ENCODE assay signal across 8 cellular contexts in genomic region chr21:38869196-38869595, GRCh38.
"Had no signal": no experiment of that assay in that cellular context is flagged by ENCODE, and none has a peak within 500 bp of the region (broad histone marks: within the 10 kb centered on the region; RNA-seq: fewer than 3 reads in every experiment).

No MANE protein-coding gene starts in this region.

- H3K27ac ChIP-seq: foreskin keratinocyte, parathyroid adenoma, tibial artery had no signal

- H3K79me2 ChIP-seq: parathyroid adenoma had no signal

- H2AFZ ChIP-seq: parathyroid adenoma had no signal

- H3K9me3 ChIP-seq: tibial artery had no signal

- H3K4me1 ChIP-seq: foreskin keratinocyte, parathyroid adenoma, tibial artery had no signal

- H3K4me2 ChIP-seq: smooth muscle cell had no signal

- H3K9ac ChIP-seq: parathyroid adenoma had no signal

- H3K36me3 ChIP-seq: tibial artery had no signal

- ATAC-seq: activated naive CD8-positive, alpha-beta T cell treated with anti-CD3 and anti-CD28 coated beads, Interleukin-2, amount 50 U/mL, for 24 hours; foreskin keratinocyte had no signal

- DNase-seq: activated CD4-positive, alpha-beta memory T cell treated with anti-CD3 and anti-CD28 coated beads, Interleukin-2, amount 10 ng/mL, durations not matched to agents 7 days and 5 days; activated CD4-positive, CD25-positive, alpha-beta regulatory T cell treated with anti-CD3 and anti-CD28 coated beads, Interleukin-2, amount 50 U/mL, for 72 hours; activated naive CD8-positive, alpha-beta T cell treated with anti-CD3 and anti-CD28 coated beads, Interleukin-2, amount 50 U/mL, for 24 hours; activated T-cell treated with anti-CD3 and anti-CD28 coated beads, Interleukin-2, amount 50 U/mL, for 48 hours; foreskin keratinocyte had no signal

- H3K27me3 ChIP-seq: foreskin keratinocyte, tibial artery had no signal

- H3K4me3 ChIP-seq: smooth muscle cell, tibial artery had no signal
